In the genomic region with DNA sequence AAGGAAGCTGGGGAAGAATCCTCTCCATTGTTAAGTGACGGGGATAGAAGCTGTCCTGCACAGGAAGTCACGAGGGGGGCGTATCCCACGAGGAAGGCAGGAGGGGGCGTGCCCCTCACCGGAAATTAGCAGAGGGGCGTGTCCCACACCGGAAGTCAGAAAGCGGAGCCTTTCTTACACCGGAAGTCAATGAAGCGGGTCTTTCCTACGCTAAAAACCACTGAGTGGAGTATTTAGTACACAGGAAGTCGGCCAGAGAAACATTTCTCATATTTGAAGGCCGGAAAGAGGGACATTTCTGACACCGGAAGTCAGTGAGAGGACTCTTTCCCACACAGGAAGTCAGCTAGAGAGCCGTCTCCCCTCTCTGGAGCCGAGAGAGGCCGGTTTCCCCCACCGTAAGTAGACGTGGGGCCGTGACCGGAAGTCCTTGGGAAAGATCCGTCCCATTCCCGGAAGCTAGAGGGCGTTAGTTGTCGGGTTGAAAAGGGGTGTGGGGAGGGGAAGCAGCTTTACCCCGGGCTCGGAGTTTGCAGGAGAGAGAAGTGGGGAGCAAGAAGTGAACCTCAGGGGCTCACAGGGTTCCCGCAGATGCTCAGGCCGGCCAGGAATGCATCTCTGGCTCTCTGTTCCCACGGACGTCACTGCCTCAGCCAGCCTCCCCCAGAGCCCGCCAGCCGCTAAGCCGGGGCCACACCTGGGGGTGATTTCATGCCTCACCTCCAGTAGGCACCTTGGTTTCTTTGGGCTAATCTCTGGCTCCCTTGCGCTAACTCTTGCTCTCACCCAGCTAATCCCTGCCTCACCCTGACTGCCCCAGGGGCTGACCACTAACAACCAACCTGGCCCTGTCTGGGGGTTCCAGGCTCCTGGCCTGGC, we compare ENCODE assay signal across 1 cellular context.
TF ChIP-seq lines count a peak whose summit lies in the region.

No MANE protein-coding gene starts in this region.

TF ChIP-seq in K562, 482 proteins besides CTCF, POLR2A, EP300 and RAD21 (continues in another document):
- peak; percentile 39; a peak in 1 of 4 replicates for TF ChIP-seq ETV6 (IDR thresholded peaks at IDR 0.05; ENCODE audit: borderline replicate concordance in 1 of 2, low read depth in 2 of 2, low read length in 1 of 2)
- TF ChIP-seq ETV6 (CRISPR knock-in tag; IDR thresholded peaks at IDR 0.05; ENCODE audit: borderline replicate concordance) = no peak
- TF ChIP-seq NRF1 (conservative IDR thresholded peaks at IDR 0.05 in 1 of 2, IDR thresholded peaks at IDR 0.05 in 1 of 2) = peak in 1 of 2 experiments; percentile 13; a peak in 1 of 4 replicates
- TF ChIP-seq ETV5 (CRISPR knock-in tag; IDR thresholded peaks at IDR 0.05; ENCODE audit: low read depth) = peak; percentile 93
- TF ChIP-seq TARDBP (IDR thresholded peaks at IDR 0.05) = 0 out of 2 replicates have a peak, but pooled peaks have one; percentile 15
- TF ChIP-seq, protein P1, sequence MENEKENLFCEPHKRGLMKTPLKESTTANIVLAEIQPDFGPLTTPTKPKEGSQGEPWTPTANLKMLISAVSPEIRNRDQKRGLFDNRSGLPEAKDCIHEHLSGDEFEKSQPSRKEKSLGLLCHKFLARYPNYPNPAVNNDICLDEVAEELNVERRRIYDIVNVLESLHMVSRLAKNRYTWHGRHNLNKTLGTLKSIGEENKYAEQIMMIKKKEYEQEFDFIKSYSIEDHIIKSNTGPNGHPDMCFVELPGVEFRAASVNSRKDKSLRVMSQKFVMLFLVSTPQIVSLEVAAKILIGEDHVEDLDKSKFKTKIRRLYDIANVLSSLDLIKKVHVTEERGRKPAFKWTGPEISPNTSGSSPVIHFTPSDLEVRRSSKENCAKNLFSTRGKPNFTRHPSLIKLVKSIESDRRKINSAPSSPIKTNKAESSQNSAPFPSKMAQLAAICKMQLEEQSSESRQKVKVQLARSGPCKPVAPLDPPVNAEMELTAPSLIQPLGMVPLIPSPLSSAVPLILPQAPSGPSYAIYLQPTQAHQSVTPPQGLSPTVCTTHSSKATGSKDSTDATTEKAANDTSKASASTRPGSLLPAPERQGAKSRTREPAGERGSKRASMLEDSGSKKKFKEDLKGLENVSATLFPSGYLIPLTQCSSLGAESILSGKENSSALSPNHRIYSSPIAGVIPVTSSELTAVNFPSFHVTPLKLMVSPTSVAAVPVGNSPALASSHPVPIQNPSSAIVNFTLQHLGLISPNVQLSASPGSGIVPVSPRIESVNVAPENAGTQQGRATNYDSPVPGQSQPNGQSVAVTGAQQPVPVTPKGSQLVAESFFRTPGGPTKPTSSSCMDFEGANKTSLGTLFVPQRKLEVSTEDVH (IDR thresholded peaks at IDR 0.05; ENCODE audit: low read depth, partially characterized antibody) = peak; percentile 89
- peak; percentile 57; the same call in 1 of the 2 replicates for TF ChIP-seq MAX (CRISPR knock-in tag; IDR thresholded peaks at IDR 0.05)
- peak; percentile 88 for TF ChIP-seq BHLHE40 (IDR thresholded peaks at IDR 0.05; ENCODE audit: low read length)
- 0 out of 2 replicates have a peak, but pooled peaks have one; percentile 57 for TF ChIP-seq NCOA1 (IDR thresholded peaks at IDR 0.05; ENCODE audit: low read depth)
- no peak for TF ChIP-seq POU5F1 (IDR thresholded peaks at IDR 0.05; ENCODE audit: borderline replicate concordance, low read depth, low read length, partially characterized antibody)
- TF ChIP-seq RAD51 (IDR thresholded peaks at IDR 0.05; ENCODE audit: borderline replicate concordance, low read depth) = peak; percentile 65
- TF ChIP-seq ZNF212 (CRISPR knock-in tag; IDR thresholded peaks at IDR 0.05) = no peak
- no peak for TF ChIP-seq ZFP36 (IDR thresholded peaks at IDR 0.05; ENCODE audit: low read depth, low read length, partially characterized antibody)
- TF ChIP-seq, protein P2, sequence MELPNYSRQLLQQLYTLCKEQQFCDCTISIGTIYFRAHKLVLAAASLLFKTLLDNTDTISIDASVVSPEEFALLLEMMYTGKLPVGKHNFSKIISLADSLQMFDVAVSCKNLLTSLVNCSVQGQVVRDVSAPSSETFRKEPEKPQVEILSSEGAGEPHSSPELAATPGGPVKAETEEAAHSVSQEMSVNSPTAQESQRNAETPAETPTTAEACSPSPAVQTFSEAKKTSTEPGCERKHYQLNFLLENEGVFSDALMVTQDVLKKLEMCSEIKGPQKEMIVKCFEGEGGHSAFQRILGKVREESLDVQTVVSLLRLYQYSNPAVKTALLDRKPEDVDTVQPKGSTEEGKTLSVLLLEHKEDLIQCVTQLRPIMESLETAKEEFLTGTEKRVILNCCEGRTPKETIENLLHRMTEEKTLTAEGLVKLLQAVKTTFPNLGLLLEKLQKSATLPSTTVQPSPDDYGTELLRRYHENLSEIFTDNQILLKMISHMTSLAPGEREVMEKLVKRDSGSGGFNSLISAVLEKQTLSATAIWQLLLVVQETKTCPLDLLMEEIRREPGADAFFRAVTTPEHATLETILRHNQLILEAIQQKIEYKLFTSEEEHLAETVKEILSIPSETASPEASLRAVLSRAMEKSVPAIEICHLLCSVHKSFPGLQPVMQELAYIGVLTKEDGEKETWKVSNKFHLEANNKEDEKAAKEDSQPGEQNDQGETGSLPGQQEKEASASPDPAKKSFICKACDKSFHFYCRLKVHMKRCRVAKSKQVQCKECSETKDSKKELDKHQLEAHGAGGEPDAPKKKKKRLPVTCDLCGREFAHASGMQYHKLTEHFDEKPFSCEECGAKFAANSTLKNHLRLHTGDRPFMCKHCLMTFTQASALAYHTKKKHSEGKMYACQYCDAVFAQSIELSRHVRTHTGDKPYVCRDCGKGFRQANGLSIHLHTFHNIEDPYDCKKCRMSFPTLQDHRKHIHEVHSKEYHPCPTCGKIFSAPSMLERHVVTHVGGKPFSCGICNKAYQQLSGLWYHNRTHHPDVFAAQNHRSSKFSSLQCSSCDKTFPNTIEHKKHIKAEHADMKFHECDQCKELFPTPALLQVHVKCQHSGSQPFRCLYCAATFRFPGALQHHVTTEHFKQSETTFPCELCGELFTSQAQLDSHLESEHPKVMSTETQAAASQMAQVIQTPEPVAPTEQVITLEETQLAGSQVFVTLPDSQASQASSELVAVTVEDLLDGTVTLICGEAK (IDR thresholded peaks at IDR 0.05) = peak; percentile 97
- TF ChIP-seq, protein P2 (CRISPR knock-in tag; IDR thresholded peaks at IDR 0.05) = no peak
- peak; percentile 21 for TF ChIP-seq POLR2B (IDR thresholded peaks at IDR 0.05; ENCODE audit: low read depth, partially characterized antibody)
- peak; percentile 71 for TF ChIP-seq RBFOX2 (IDR thresholded peaks at IDR 0.05; ENCODE audit: low read depth, low read length)
- TF ChIP-seq RBM25 (IDR thresholded peaks at IDR 0.05; ENCODE audit: low read depth, low read length, severe bottlenecking) = no peak
- 0 out of 2 replicates have a peak, but pooled peaks have one; percentile 12 for TF ChIP-seq PHB (CRISPR knock-in tag; IDR thresholded peaks at IDR 0.05)
- no peak for TF ChIP-seq MBD1 (CRISPR knock-in tag; IDR thresholded peaks at IDR 0.05)
- TF ChIP-seq PHF8 (IDR thresholded peaks at IDR 0.05; ENCODE audit: borderline replicate concordance, low read length) = peak; percentile 69; the same call in 1 of the 2 replicates
- peak; percentile 69 for TF ChIP-seq ARID4B (CRISPR knock-in tag; IDR thresholded peaks at IDR 0.05)
- TF ChIP-seq, protein P3, sequence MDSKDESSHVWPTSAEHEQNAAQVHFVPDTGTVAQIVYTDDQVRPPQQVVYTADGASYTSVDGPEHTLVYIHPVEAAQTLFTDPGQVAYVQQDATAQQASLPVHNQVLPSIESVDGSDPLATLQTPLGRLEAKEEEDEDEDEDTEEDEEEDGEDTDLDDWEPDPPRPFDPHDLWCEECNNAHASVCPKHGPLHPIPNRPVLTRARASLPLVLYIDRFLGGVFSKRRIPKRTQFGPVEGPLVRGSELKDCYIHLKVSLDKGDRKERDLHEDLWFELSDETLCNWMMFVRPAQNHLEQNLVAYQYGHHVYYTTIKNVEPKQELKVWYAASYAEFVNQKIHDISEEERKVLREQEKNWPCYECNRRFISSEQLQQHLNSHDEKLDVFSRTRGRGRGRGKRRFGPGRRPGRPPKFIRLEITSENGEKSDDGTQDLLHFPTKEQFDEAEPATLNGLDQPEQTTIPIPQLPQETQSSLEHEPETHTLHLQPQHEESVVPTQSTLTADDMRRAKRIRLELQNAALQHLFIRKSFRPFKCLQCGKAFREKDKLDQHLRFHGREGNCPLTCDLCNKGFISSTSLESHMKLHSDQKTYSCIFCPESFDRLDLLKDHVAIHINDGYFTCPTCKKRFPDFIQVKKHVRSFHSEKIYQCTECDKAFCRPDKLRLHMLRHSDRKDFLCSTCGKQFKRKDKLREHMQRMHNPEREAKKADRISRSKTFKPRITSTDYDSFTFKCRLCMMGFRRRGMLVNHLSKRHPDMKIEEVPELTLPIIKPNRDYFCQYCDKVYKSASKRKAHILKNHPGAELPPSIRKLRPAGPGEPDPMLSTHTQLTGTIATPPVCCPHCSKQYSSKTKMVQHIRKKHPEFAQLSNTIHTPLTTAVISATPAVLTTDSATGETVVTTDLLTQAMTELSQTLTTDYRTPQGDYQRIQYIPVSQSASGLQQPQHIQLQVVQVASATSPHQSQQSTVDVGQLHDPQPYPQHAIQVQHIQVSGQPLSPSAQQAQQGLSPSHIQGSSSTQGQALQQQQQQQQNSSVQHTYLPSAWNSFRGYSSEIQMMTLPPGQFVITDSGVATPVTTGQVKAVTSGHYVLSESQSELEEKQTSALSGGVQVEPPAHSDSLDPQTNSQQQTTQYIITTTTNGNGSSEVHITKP (IDR thresholded peaks at IDR 0.05; ENCODE audit: partially characterized antibody) = peak; percentile 67
- no peak for TF ChIP-seq ZNF41 (CRISPR knock-in tag; conservative IDR thresholded peaks at IDR 0.05)
- TF ChIP-seq ELF2 (CRISPR knock-in tag; IDR thresholded peaks at IDR 0.05) = peak; percentile 59; the same call in 1 of the 2 replicates
